ENCODE assay signal across 8 cellular contexts in the genomic region with DNA sequence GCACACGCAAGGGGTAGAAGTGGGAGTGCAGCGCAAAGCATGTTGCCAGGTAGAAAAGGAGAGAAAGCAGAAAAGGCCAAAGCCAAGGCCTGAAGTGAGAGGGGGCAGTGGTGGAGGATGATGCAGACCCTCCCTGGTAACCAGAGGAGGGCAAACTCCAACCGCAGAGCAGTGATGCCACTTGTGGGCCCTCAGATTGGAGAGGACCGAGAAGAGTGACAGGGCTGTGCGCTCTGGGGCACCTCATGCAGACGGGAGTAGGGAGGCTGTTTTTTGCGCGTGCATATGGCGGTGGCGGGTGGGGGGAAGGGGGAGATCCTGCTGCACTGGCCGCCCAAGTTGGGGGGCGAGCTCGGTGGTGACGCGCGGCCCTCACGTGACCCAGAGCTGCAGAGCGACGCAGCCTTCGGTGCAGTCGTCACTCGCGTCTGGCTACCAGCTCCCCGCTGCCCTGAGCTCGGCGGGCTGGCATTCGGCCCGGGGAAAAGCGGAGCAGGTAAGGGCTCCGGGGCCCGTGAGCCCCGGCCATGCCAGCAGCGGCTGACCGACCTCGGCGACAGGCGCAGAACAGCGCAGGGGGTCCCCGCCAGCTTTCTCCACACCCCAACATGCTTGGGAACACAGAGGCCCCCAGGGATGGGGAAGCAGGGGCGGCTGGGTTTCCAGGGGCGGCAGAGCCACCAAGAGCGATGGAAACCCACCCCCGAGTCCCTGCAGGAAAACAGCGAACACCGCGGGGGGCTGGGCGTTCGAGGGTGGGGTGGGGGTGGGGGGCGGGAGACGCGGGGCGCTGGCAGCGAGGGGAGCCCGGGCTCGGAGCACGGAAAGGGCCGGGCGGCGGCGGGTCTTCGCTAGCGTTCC. TPM values are rescaled to one million over a fixed set of nuclear protein-coding genes. Genes with fewer than 3 reads are reported as not detected.
DNase-seq lines count a peak whose midpoint lies in the region; ATAC-seq, FAIRE-seq and TF ChIP-seq lines count a peak whose summit lies in the region.

A gene (plus strand): TSS at position 421 of the 861 bp plus-strand sequence. CDS start 984 bp downstream, outside the sequence.

- H3K27me3 Mint-ChIP-seq in WTC11 (ENCODE audit: low read depth), result no peaks in the 10 kb centered on the region

- peak within 1 kb of the TSS; percentile 66 for H3K4me2 ChIP-seq in keratinocyte (ENCODE audit: control insufficient read depth, extremely low read depth, insufficient read depth, low read depth, low read length)

- dilution Hi-C loops in keratinocyte (cut with MboI; ENCODE audit: extremely low pct_ligation_motif_present, low sequenced_read_pairs), result no loop called here

- POLR2A ChIA-PET in WTC11 (lab: Charles Lee), result interaction anchor here (0.6 to 2.3 kb wide), 6 partner anchors 20 to 161 kb away, joined by 3 to 25 read pairs (median 4); a partner anchor contains a TSS

- DNase-seq in Daoy (ENCODE audit: low read depth) (peak; percentile 52), NCI-H146 (lab: John Stamatoyannopoulos, UW) (peak; percentile 78), WTC11 (ENCODE audit: low spot score) (peak; percentile 68), coronary artery (ENCODE audit: low spot score) (no peak), keratinocyte (ENCODE audit: low read depth, low spot score) (no peak), OCI-M2 (lab: John Stamatoyannopoulos, UW; ENCODE audit: unreplicated experiment) (no peak)

- peak; percentile 90 for ATAC-seq in WTC11
- no peak for ATAC-seq in GM18858 (IDR thresholded peaks at IDR 0.05; ENCODE audit: unreplicated experiment)

- H3K9me3 ChIP-seq in keratinocyte (ENCODE audit: control insufficient read depth, low read depth, low read length) (no peaks in the 10 kb centered on the region), skeletal muscle tissue (ENCODE audit: control insufficient read depth in 3 of 3, low read length in 3 of 3) (no peaks in the 10 kb centered on the region)

- H4K20me1 ChIP-seq in keratinocyte (ENCODE audit: control insufficient read depth, extremely low read depth, insufficient read depth, low read length), result no peaks in the 10 kb centered on the region

- no peaks in the 10 kb centered on the region for H3K79me2 ChIP-seq in keratinocyte (ENCODE audit: control insufficient read depth, insufficient read depth, low read length)

- H3K36me3 ChIP-seq in keratinocyte (ENCODE audit: control insufficient read depth in 2 of 2, extremely low read depth in 1 of 2, insufficient read depth in 2 of 2, low read length in 2 of 2) (no peaks in the 10 kb centered on the region), skeletal muscle tissue (ENCODE audit: control insufficient read depth in 3 of 3, insufficient read depth in 3 of 3, low read length in 3 of 3) (no peaks in the 10 kb centered on the region)

- H3K27ac ChIP-seq in coronary artery (peak within 1 kb of the TSS; percentile 61 to 75), keratinocyte (ENCODE audit: control insufficient read depth, insufficient read depth, low read length) (peak within 1 kb of the TSS; percentile 52), skeletal muscle tissue (ENCODE audit: low read depth, low read length) (no peak within 1 kb of the TSS)

- H2AFZ ChIP-seq in keratinocyte (ENCODE audit: control insufficient read depth, low read length), result peak within 1 kb of the TSS; percentile 84

- H3K4me1 ChIP-seq in keratinocyte (ENCODE audit: control insufficient read depth, extremely low read depth, insufficient read depth, low read length) (peaks cover 4% of the 10 kb centered on the region), skeletal muscle tissue (ENCODE audit: control insufficient read depth in 3 of 3, insufficient read depth in 3 of 3, low read length in 3 of 3) (peaks cover 0 to 3% (median 0%) of the 10 kb centered on the region in 3 donors)

- H3K4me3 ChIP-seq in coronary artery (peak within 1 kb of the TSS; percentile 84), keratinocyte (ENCODE audit: control insufficient read depth in 2 of 3, extremely low read depth in 1 of 3, insufficient read depth in 2 of 3, low read depth in 1 of 3, low read length in 3 of 3) (peak within 1 kb of the TSS; percentile 46 to 65 (median 55)), skeletal muscle tissue (ENCODE audit: low read length in 3 of 3) (peak within 1 kb of the TSS; percentile 57 to 69 (median 60))

- H3K9me1 ChIP-seq in keratinocyte (ENCODE audit: control insufficient read depth, extremely low read depth, insufficient read depth, low read length), result no peaks in the 10 kb centered on the region

- peak within 1 kb of the TSS; percentile 76 for H3K4me3 Mint-ChIP-seq in WTC11

- H3K36me3 Mint-ChIP-seq in WTC11, result peaks cover 21% of the 10 kb centered on the region

- no peak for TF ChIP-seq CTCF in WTC11 (IDR thresholded peaks at IDR 0.05)
- TF ChIP-seq CTCF in coronary artery (IDR thresholded peaks at IDR 0.05), result no peak
- no peak for TF ChIP-seq CTCF in keratinocyte (optimal IDR thresholded peaks at IDR 0.05 in 1 of 3, IDR thresholded peaks at IDR 0.05 in 1 of 3, conservative IDR thresholded peaks at IDR 0.05 in 1 of 3; ENCODE audit: extremely low read depth in 1 of 3, insufficient read depth in 2 of 3, low read length in 3 of 3)

- CTCF ChIA-PET in WTC11 (lab: Charles Lee), result no interaction called here

- no peaks in the 10 kb centered on the region for H3K9me3 Mint-ChIP-seq in WTC11

- H3K9ac ChIP-seq in keratinocyte (ENCODE audit: control insufficient read depth, extremely low read depth, insufficient read depth, low read length), result peak within 1 kb of the TSS; percentile 77
- H3K9ac ChIP-seq in skeletal muscle tissue (ENCODE audit: low read depth in 1 of 3, low read length in 3 of 3), result peak within 1 kb of the TSS in 2 of 3 donors; percentile 33 to 79

- peak within 1 kb of the TSS; percentile 97 for H3K27ac Mint-ChIP-seq in WTC11

- FAIRE-seq in keratinocyte (lab: Jason Lieb, UNC), result no peak

- peaks cover 12% of the 10 kb centered on the region for H3K4me1 Mint-ChIP-seq in WTC11

- H3K27me3 ChIP-seq in keratinocyte (ENCODE audit: control insufficient read depth, extremely low read depth, insufficient read depth, low read length) (no peaks in the 10 kb centered on the region), skeletal muscle tissue (ENCODE audit: control insufficient read depth in 3 of 3, insufficient read depth in 3 of 3, low read length in 3 of 3) (peaks cover 0 to 4% (median 0%) of the 10 kb centered on the region in 3 donors)

TF ChIP-seq in WTC11, 78 proteins besides CTCF, POLR2A, EP300 and RAD21 (continues in another document):
- TF ChIP-seq, protein P1, sequence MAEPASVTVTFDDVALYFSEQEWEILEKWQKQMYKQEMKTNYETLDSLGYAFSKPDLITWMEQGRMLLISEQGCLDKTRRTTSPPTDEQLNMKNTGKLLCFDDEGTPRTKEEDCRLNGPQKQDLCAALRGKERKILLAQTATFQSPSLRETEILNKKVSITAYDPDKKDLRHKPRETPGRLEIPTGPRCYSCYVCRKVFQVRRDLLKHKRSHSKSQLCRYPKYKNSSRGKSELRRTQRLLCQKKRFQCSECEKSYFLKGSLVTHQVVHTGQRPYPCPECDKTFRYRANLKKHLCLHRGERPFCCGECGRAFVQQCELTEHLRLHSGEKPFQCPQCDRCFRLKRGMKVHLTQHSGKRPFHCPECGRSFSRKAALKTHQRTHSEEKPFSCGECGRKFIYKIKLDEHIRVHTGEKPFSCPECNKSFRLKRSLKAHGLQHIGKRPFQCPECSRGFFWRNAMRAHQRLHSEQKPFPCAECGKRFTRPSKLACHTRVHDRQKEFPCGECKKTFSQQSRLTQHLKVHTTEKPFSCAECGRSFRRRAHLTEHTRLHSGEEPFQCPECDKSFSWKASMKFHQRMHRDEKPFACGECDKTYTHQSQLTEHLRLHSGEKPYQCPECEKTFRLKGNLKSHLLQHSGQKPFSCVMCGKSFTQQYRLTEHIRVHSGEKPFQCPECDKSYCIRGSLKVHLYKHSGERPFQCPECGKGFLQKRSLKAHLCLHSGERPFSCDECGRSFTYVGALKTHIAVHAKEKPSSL (CRISPR knock-in tag; conservative IDR thresholded peaks at IDR 0.05), result no peak
- no peak for TF ChIP-seq FOXJ3 (CRISPR knock-in tag; IDR thresholded peaks at IDR 0.05; ENCODE audit: borderline replicate concordance)
- TF ChIP-seq, protein P2, sequence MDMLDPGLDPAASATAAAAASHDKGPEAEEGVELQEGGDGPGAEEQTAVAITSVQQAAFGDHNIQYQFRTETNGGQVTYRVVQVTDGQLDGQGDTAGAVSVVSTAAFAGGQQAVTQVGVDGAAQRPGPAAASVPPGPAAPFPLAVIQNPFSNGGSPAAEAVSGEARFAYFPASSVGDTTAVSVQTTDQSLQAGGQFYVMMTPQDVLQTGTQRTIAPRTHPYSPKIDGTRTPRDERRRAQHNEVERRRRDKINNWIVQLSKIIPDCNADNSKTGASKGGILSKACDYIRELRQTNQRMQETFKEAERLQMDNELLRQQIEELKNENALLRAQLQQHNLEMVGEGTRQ (CRISPR knock-in tag; IDR thresholded peaks at IDR 0.05), result peak; percentile 97

RNA-seq across cellular contexts. Expression of the gene that starts here (rescaled TPM):
- 115 and 171 TPM in 2 replicates for total RNA-seq in Daoy (2014; rRNA removed; shearing (Covaris generic))
- 263 to 292 TPM (median 277 TPM) in 3 replicates for total RNA-seq in WTC11 (2021)
- 125 to 264 TPM (median 205 TPM) in 3 replicates for polyA plus RNA-seq in keratinocyte
- polyA plus RNA-seq in keratinocyte (2011; ENCODE audit: low read depth), result 34.9 TPM
- 206 and 272 TPM in 2 replicates for polyA plus RNA-seq in keratinocyte (2011; cell fraction: cytosol; rRNA removed)
- polyA plus RNA-seq in keratinocyte (2011; cell fraction: nucleus; rRNA removed), result 83.3 and 131 TPM in 2 replicates
- 163 and 290 TPM in 2 replicates for polyA plus RNA-seq in keratinocyte (2012; ENCODE audit: low replicate concordance)
- polyA minus RNA-seq in keratinocyte, result 20.2 to 39.1 TPM (median 38.6 TPM) in 3 replicates
- polyA minus RNA-seq in keratinocyte (2011; cell fraction: cytosol; rRNA and poly(A)+ RNA removed), result 59.5 TPM
- 9.1 and 14.7 TPM in 2 replicates for polyA minus RNA-seq in keratinocyte (2011; cell fraction: nucleus; rRNA and poly(A)+ RNA removed)
- total RNA-seq in skeletal muscle tissue, result 110 TPM

Comparison
In these comparisons a context has a peak if more than half of its experiments do, and no peak if none do; other contexts are left out.
1. DNase-seq: peak in Daoy (single experiment), NCI-H146 (single experiment) and WTC11 (single experiment); none in coronary artery (single experiment), keratinocyte (single experiment) and OCI-M2 (single experiment).
2. Peak in every context shown above with its lines, with median percentiles within 50 percentile points of each other: H3K4me3 ChIP-seq.